In the genomic region with DNA sequence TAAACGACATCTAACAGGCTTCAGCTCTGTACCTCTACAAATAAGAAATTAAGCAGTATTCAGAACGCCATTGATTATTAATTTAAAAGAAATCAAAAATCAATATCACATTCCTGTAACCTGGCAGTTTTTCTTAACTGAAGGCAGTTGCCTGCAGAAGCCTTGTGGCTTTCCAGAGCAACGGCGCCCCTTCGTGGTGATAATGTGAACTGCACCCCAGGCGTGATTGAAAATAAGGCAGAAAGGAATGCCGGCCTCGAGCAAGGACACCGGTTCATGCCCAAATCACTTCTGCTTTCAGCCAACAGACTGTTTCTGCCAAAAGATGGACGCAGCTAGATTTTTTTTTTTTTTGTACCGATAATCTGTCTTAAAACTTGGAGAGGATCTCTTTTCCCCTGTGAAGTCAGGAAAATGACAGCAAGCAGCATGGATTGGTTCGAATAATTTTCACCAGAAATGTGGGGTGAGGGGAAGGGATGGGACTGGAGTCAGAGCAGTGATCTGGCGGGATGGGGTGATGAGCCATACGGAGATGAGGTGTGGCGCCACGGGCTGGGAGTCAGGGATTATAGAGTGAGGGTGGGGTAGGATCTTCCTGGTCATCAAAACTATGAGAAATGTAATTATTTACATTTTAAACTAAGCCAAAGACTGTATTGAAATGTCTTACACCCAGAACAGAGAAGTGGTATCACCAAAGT, we compare ENCODE assay signal across 8 cellular contexts.
DNase-seq lines count a peak whose midpoint lies in the region; ATAC-seq and TF ChIP-seq lines count a peak whose summit lies in the region.

No MANE protein-coding gene starts in this region.

- CTCF ChIA-PET in activated CD4-positive, alpha-beta T cell treated with anti-CD3 and anti-CD28 coated beads, Interleukin-2, amount 10 ng/mL, durations not matched to agents 7 days and 5 days (lab: Charles Lee): interaction anchor here (0.7 to 1.0 kb wide), 3 partner anchors 19 to 397 kb away, joined by 3 read pairs; no protein-coding TSS in a partner anchor

- peaks cover 13% of the 10 kb centered on the region for H3K36me3 Mint-ChIP-seq in activated CD4-positive, alpha-beta T cell treated with anti-CD3 and anti-CD28 coated beads, Interleukin-2, amount 10 ng/mL, durations not matched to agents 7 days and 5 days (ENCODE audit: low read depth)

- no peak overlapping the region for H3K4me3 Mint-ChIP-seq in activated CD4-positive, alpha-beta T cell treated with anti-CD3 and anti-CD28 coated beads, Interleukin-2, amount 10 ng/mL, durations not matched to agents 7 days and 5 days

- H3K4me1 Mint-ChIP-seq in activated CD4-positive, alpha-beta T cell treated with anti-CD3 and anti-CD28 coated beads, Interleukin-2, amount 10 ng/mL, durations not matched to agents 7 days and 5 days: peaks cover 17% of the 10 kb centered on the region

- H3K4me3 ChIP-seq in GM12875 (ENCODE audit: low read depth, low read length): no peak overlapping the region
- H3K4me3 ChIP-seq in dorsolateral prefrontal cortex: no peak overlapping the region

- intact Hi-C loops in dorsolateral prefrontal cortex (cut with DNase I): loop anchor here in 1 of 2 donors (10.0 kb wide), 1 partner anchor 486 kb away; a partner anchor contains a TSS

- DNase-seq in NCI-H446 (lab: John Stamatoyannopoulos, UW): peak; percentile 18 to 67
- peak; percentile 84 for DNase-seq in activated CD4-positive, alpha-beta T cell treated with anti-CD3 and anti-CD28 coated beads, Interleukin-2, amount 10 ng/mL, durations not matched to agents 7 days and 5 days
- DNase-seq in dorsolateral prefrontal cortex: peak; percentile 34 to 92 (median 80)
- DNase-seq in medulla oblongata (ENCODE audit: extremely low spot score): peak; percentile 73
- DNase-seq in stimulated activated CD8-positive, alpha-beta memory T cell treated with anti-CD3 and anti-CD28 coated beads, Interleukin-15, amount 100 ng/mL, for 24 hours (ENCODE audit: low read depth): peak; percentile 77

- H3K27me3 ChIP-seq in dorsolateral prefrontal cortex: no peaks in the 10 kb centered on the region

- TF ChIP-seq CTCF in 22Rv1 (IDR thresholded peaks at IDR 0.05) (peak; percentile 97), GM12875 (IDR thresholded peaks at IDR 0.05; ENCODE audit: borderline replicate concordance, insufficient read depth, low read depth, low read length) (peak; percentile 86), dorsolateral prefrontal cortex (IDR thresholded peaks at IDR 0.05 in 54 of 56, conservative IDR thresholded peaks at IDR 0.05 in 2 of 56; ENCODE audit: low read depth in 1 of 56, partially characterized antibody in 56 of 56) (peak; percentile 64 to 96 (median 86))

- H3K9me3 Mint-ChIP-seq in activated CD4-positive, alpha-beta T cell treated with anti-CD3 and anti-CD28 coated beads, Interleukin-2, amount 10 ng/mL, durations not matched to agents 7 days and 5 days: peaks cover 4% of the 10 kb centered on the region

- POLR2A ChIA-PET in activated CD4-positive, alpha-beta T cell treated with anti-CD3 and anti-CD28 coated beads, Interleukin-2, amount 10 ng/mL, durations not matched to agents 7 days and 5 days (lab: Charles Lee): no interaction called here

- no peak overlapping the region for H3K27ac ChIP-seq in 22Rv1
- no peak overlapping the region for H3K27ac ChIP-seq in dorsolateral prefrontal cortex

- H3K27ac Mint-ChIP-seq in activated CD4-positive, alpha-beta T cell treated with anti-CD3 and anti-CD28 coated beads, Interleukin-2, amount 10 ng/mL, durations not matched to agents 7 days and 5 days: no peak overlapping the region

- ATAC-seq in GM18498 (IDR thresholded peaks at IDR 0.05; ENCODE audit: unreplicated experiment): no peak

- H3K27me3 Mint-ChIP-seq in activated CD4-positive, alpha-beta T cell treated with anti-CD3 and anti-CD28 coated beads, Interleukin-2, amount 10 ng/mL, durations not matched to agents 7 days and 5 days: peaks cover 7% of the 10 kb centered on the region
